28 cellular contexts compared by ENCODE assay signal in genomic region chr2:239040152-239040761, GRCh38.
DNase-seq lines count a peak whose midpoint lies in the region; ATAC-seq, FAIRE-seq and TF ChIP-seq lines count a peak whose summit lies in the region.
"Had no signal": no experiment of that assay in that cellular context is flagged by ENCODE, and none has a peak within 500 bp of the region (broad histone marks: within the 10 kb centered on the region; RNA-seq: fewer than 3 reads in every experiment).

No MANE protein-coding gene starts in this region.

- no peak overlapping the region for H3K18ac ChIP-seq in H1 (ENCODE audit: extremely low read depth, low read length)

- H3K9me3 ChIP-seq in H1 (ENCODE audit: insufficient read depth in 2 of 2, low read depth in 1 of 2, low read length in 1 of 2), result no peaks in the 10 kb centered on the region

- H2BK15ac ChIP-seq in H1 (ENCODE audit: low read length), result no peak overlapping the region

- no peaks in the 10 kb centered on the region for H3K79me1 ChIP-seq in H1 (ENCODE audit: low read depth, low read length)

- TF ChIP-seq CTCF in H1 (IDR thresholded peaks at IDR 0.05; ENCODE audit: control extremely low read depth in 1 of 3, insufficient read depth in 1 of 3, low read depth in 1 of 3, low read length in 3 of 3) (no peak), neural crest cell (conservative IDR thresholded peaks at IDR 0.05) (no peak)

- H3K27ac ChIP-seq in H1 (ENCODE audit: low read depth, low read length) (no peak overlapping the region), temporal lobe (ENCODE audit: low read depth, low read length) (peak overlapping the region; percentile 82)
- H3K27ac ChIP-seq: 22Rv1 had no signal

- TF ChIP-seq RAD21 in H1 (IDR thresholded peaks at IDR 0.05 in 1 of 2, conservative IDR thresholded peaks at IDR 0.05 in 1 of 2; ENCODE audit: low read depth in 2 of 2, low read length in 2 of 2), result no peak

- peaks cover 23% of the 10 kb centered on the region for H3K27me3 Mint-ChIP-seq in activated naive CD4-positive, alpha-beta T cell treated with anti-CD3 and anti-CD28 coated beads, Interleukin-2, amount 10 ng/mL, durations not matched to agents 7 days and 5 days
- no peaks in the 10 kb centered on the region for H3K27me3 Mint-ChIP-seq in neural crest cell (ENCODE audit: low read depth)
- H3K27me3 Mint-ChIP-seq: activated CD4-positive, alpha-beta memory T cell treated with anti-CD3 and anti-CD28 coated beads for 36 hours; activated naive CD8-positive, alpha-beta T cell treated with anti-CD3 and anti-CD28 coated beads for 36 hours; activated T-helper 17 cell treated with anti-CD3 and anti-CD28 coated beads, Interleukin-2, amount 50 U/mL, for 72 hours; CD4-positive, alpha-beta memory T cell had no signal

- H3K23ac ChIP-seq in H1 (ENCODE audit: insufficient read length), result no peak overlapping the region

- H3K9me3 Mint-ChIP-seq in activated naive CD4-positive, alpha-beta T cell treated with anti-CD3 and anti-CD28 coated beads, Interleukin-2, amount 10 ng/mL, durations not matched to agents 7 days and 5 days, result no peaks in the 10 kb centered on the region
- no peaks in the 10 kb centered on the region for H3K9me3 Mint-ChIP-seq in neural crest cell
- H3K9me3 Mint-ChIP-seq: activated CD4-positive, alpha-beta memory T cell treated with anti-CD3 and anti-CD28 coated beads for 36 hours; activated naive CD8-positive, alpha-beta T cell treated with anti-CD3 and anti-CD28 coated beads for 36 hours; activated T-helper 17 cell treated with anti-CD3 and anti-CD28 coated beads, Interleukin-2, amount 50 U/mL, for 72 hours; CD4-positive, alpha-beta memory T cell; central memory CD8-positive, alpha-beta T cell; memory B cell had no signal

- peak overlapping the region; percentile 65; the same call in 1 of the 2 replicates for H4K8ac ChIP-seq in H1 (ENCODE audit: extremely low read depth, insufficient read depth, low read length)

- ATAC-seq in HG03432 (IDR thresholded peaks at IDR 0.05; ENCODE audit: unreplicated experiment), result no peak
- ATAC-seq: activated T-helper 17 cell treated with anti-CD3 and anti-CD28 coated beads, Interleukin-2, amount 50 U/mL, for 72 hours; GM12878; HCT116; SK-N-SH treated with all-trans-retinoic acid at 6 μM for 48 hours had no signal

- no peak overlapping the region for H3K4me2 ChIP-seq in H1 (ENCODE audit: insufficient read depth in 1 of 2, low read depth in 2 of 2, low read length in 2 of 2)

- no peaks in the 10 kb centered on the region for H3K36me3 ChIP-seq in H1 (ENCODE audit: control insufficient read depth in 2 of 4, insufficient read depth in 4 of 4, low read length in 3 of 4)

- TF ChIP-seq POLR2A in H1 (IDR thresholded peaks at IDR 0.05; ENCODE audit: control extremely low read depth in 1 of 2, low read depth in 2 of 2, low read length in 2 of 2), result no peak

- H4K91ac ChIP-seq in H1 (replicated peaks; ENCODE audit: insufficient read length, low read length), result no peak overlapping the region

- POLR2A ChIA-PET in H1 (lab: Charles Lee; ENCODE audit: partially characterized antibody), result no interaction called here

- WGBS in H1 (ENCODE audit: extremely low coverage in 1 of 2, insufficient coverage in 1 of 2, insufficient read length in 1 of 2, insufficient replicate concordance in 2 of 2, low coverage in 1 of 2, low lambda C conversion rate in 2 of 2, missing lambda C conversion rate in 1 of 2), 2 experiments, result 87% methylated on average over 13 of the region's 15 CpGs; no CpG with 5 or more reads in 1 of the 2 experiments

- no peak for FAIRE-seq in H1 (lab: Jason Lieb, UNC)
- FAIRE-seq: GM12878, small intestine, urothelium cell line had no signal

- H2BK5ac ChIP-seq in H1 (ENCODE audit: low read depth, low read length), result no peak overlapping the region

- peaks cover 4% of the 10 kb centered on the region for H3K4me1 Mint-ChIP-seq in activated naive CD4-positive, alpha-beta T cell treated with anti-CD3 and anti-CD28 coated beads, Interleukin-2, amount 10 ng/mL, durations not matched to agents 7 days and 5 days
- H3K4me1 Mint-ChIP-seq in neural crest cell, result peaks cover 20% of the 10 kb centered on the region
- H3K4me1 Mint-ChIP-seq: activated naive CD8-positive, alpha-beta T cell treated with anti-CD3 and anti-CD28 coated beads for 36 hours; activated T-helper 17 cell treated with anti-CD3 and anti-CD28 coated beads, Interleukin-2, amount 50 U/mL, for 72 hours; CD4-positive, alpha-beta memory T cell; central memory CD8-positive, alpha-beta T cell; memory B cell had no signal

- H3K4me3 ChIP-seq in H1 (ENCODE audit: extremely low read depth in 1 of 4, insufficient read depth in 2 of 4, low read depth in 3 of 4, low read length in 4 of 4), result no peak overlapping the region
- H3K4me3 ChIP-seq: GM12878 had no signal

- TF ChIP-seq EP300 in H1 (IDR thresholded peaks at IDR 0.05; ENCODE audit: borderline replicate concordance in 1 of 2, low read depth in 2 of 2, low read length in 2 of 2), result no peak

- H3K27me3 ChIP-seq in H1 (replicated peaks in 1 of 4; ENCODE audit: control insufficient read depth in 3 of 4, extremely low read depth in 1 of 4, insufficient read depth in 3 of 4, low read length in 3 of 4), result no peaks in the 10 kb centered on the region

- H2AFZ ChIP-seq in H1 (ENCODE audit: low read length), result no peak overlapping the region

- H3K9ac ChIP-seq in H1 (replicated peaks in 1 of 4; ENCODE audit: extremely low read depth in 1 of 4, low read depth in 3 of 4, low read length in 3 of 4), result no peak overlapping the region

- DNase-seq in activated naive CD4-positive, alpha-beta T cell treated with anti-CD3 and anti-CD28 coated beads, Interleukin-2, amount 10 ng/mL, durations not matched to agents 7 days and 5 days, result peak; percentile 12
- no peak for DNase-seq in activated naive CD4-positive, alpha-beta T cell treated with Interleukin-2 at 50 U/mL for 16 hours
- no peak for DNase-seq in H1 (ENCODE audit: low read depth in 1 of 2, low spot score in 2 of 2)
- no peak for DNase-seq in neural crest cell (ENCODE audit: low read depth, low spot score)
- no peak for DNase-seq in SHP77 (lab: John Stamatoyannopoulos, UW)
- no peak for DNase-seq in activated T-cell treated with anti-CD3 and anti-CD28 coated beads, Interleukin-2, amount 50 U/mL, for 1 hour
- DNase-seq: activated CD4-positive, alpha-beta memory T cell treated with anti-CD3 and anti-CD28 coated beads for 36 hours; activated CD4-positive, CD25-positive, alpha-beta regulatory T cell treated with anti-CD3 and anti-CD28 coated beads, Interleukin-2, amount 50 U/mL, for 72 hours; activated CD8-positive, alpha-beta memory T cell treated with anti-CD3 and anti-CD28 coated beads, Interleukin-2, amount 50 U/mL, for 48 hours; activated naive CD8-positive, alpha-beta T cell treated with anti-CD3 and anti-CD28 coated beads for 36 hours; CD4-positive, alpha-beta memory T cell; EL; NCI-H1092; NCI-H1694 treated with DMSO at 0.1 percent for 48 hours; NCI-H526 treated with DMSO at 0.1 percent for 48 hours; RPMI8226; small intestine; T-helper 2 cell had no signal

- no peak overlapping the region for H3K27ac Mint-ChIP-seq in activated naive CD4-positive, alpha-beta T cell treated with anti-CD3 and anti-CD28 coated beads, Interleukin-2, amount 10 ng/mL, durations not matched to agents 7 days and 5 days
- peak overlapping the region; percentile 57 for H3K27ac Mint-ChIP-seq in neural crest cell (ENCODE audit: unreplicated experiment)
- H3K27ac Mint-ChIP-seq: activated CD4-positive, alpha-beta memory T cell treated with anti-CD3 and anti-CD28 coated beads for 36 hours; activated naive CD8-positive, alpha-beta T cell treated with anti-CD3 and anti-CD28 coated beads for 36 hours; activated T-helper 17 cell treated with anti-CD3 and anti-CD28 coated beads, Interleukin-2, amount 50 U/mL, for 72 hours; memory B cell had no signal

- no peak overlapping the region for H2BK12ac ChIP-seq in H1 (ENCODE audit: low read depth, low read length)

- no peak overlapping the region for H3K4me3 Mint-ChIP-seq in activated naive CD4-positive, alpha-beta T cell treated with anti-CD3 and anti-CD28 coated beads, Interleukin-2, amount 10 ng/mL, durations not matched to agents 7 days and 5 days
- no peak overlapping the region for H3K4me3 Mint-ChIP-seq in neural crest cell
- H3K4me3 Mint-ChIP-seq: activated CD4-positive, alpha-beta memory T cell treated with anti-CD3 and anti-CD28 coated beads for 36 hours; activated naive CD8-positive, alpha-beta T cell treated with anti-CD3 and anti-CD28 coated beads for 36 hours; activated T-helper 17 cell treated with anti-CD3 and anti-CD28 coated beads, Interleukin-2, amount 50 U/mL, for 72 hours; CD4-positive, alpha-beta memory T cell; central memory CD8-positive, alpha-beta T cell; memory B cell had no signal

- no peak overlapping the region for H4K5ac ChIP-seq in H1 (ENCODE audit: insufficient read length, low read depth, low read length)

- no peak overlapping the region for H2AK5ac ChIP-seq in H1 (ENCODE audit: low read depth, low read length)

- no peak overlapping the region for H3K56ac ChIP-seq in H1 (replicated peaks; ENCODE audit: insufficient read length, low read depth, low read length)

- H3K4me1 ChIP-seq in H1 (replicated peaks in 1 of 4; ENCODE audit: control insufficient read depth in 3 of 4, insufficient read depth in 4 of 4, low read length in 3 of 4), result peaks cover 0 to 4% (median 0%) of the 10 kb centered on the region in 4 experiments; a peak in 2 of 7 replicates

- no peak overlapping the region for H3K14ac ChIP-seq in H1 (ENCODE audit: insufficient read length)

- CTCF ChIA-PET in activated naive CD4-positive, alpha-beta T cell treated with anti-CD3 and anti-CD28 coated beads, Interleukin-2, amount 10 ng/mL, durations not matched to agents 7 days and 5 days (lab: Charles Lee), result no interaction called here
- CTCF ChIA-PET in H1 (lab: Charles Lee; ENCODE audit: partially characterized antibody), result interaction anchor here (0.9 kb wide), 1 partner anchor 669 kb away, joined by 3 read pairs; no protein-coding TSS in a partner anchor

- H3K36me3 Mint-ChIP-seq in activated naive CD4-positive, alpha-beta T cell treated with anti-CD3 and anti-CD28 coated beads, Interleukin-2, amount 10 ng/mL, durations not matched to agents 7 days and 5 days, result no peaks in the 10 kb centered on the region
- H3K36me3 Mint-ChIP-seq in neural crest cell (ENCODE audit: low read depth), result no peaks in the 10 kb centered on the region
- H3K36me3 Mint-ChIP-seq: activated CD4-positive, alpha-beta memory T cell treated with anti-CD3 and anti-CD28 coated beads for 36 hours; activated naive CD8-positive, alpha-beta T cell treated with anti-CD3 and anti-CD28 coated beads for 36 hours; CD4-positive, alpha-beta memory T cell; memory B cell had no signal

- H3K4ac ChIP-seq in H1 (replicated peaks; ENCODE audit: insufficient read length, low read depth, low read length), result no peak overlapping the region

- H3K79me2 ChIP-seq in H1 (ENCODE audit: control insufficient read depth in 1 of 2, insufficient read depth in 2 of 2, low read length in 2 of 2), result no peaks in the 10 kb centered on the region

- H3K23me2 ChIP-seq in H1 (ENCODE audit: low read depth, low read length), result no peaks in the 10 kb centered on the region

- no peaks in the 10 kb centered on the region for H4K20me1 ChIP-seq in H1 (replicated peaks in 1 of 2; ENCODE audit: control insufficient read depth in 1 of 2, insufficient read depth in 2 of 2, low read length in 2 of 2)

- no peak overlapping the region for H2BK20ac ChIP-seq in H1 (ENCODE audit: low read length)

- H2BK120ac ChIP-seq in H1 (replicated peaks; ENCODE audit: low read depth, low read length), result no peak overlapping the region

TF ChIP-seq in H1, 55 proteins besides CTCF, POLR2A, EP300 and RAD21 (continues in another document):
- TF ChIP-seq JUN (IDR thresholded peaks at IDR 0.05; ENCODE audit: low read depth, low read length), result no peak
